26 cellular contexts compared by ENCODE assay signal in the genomic region with DNA sequence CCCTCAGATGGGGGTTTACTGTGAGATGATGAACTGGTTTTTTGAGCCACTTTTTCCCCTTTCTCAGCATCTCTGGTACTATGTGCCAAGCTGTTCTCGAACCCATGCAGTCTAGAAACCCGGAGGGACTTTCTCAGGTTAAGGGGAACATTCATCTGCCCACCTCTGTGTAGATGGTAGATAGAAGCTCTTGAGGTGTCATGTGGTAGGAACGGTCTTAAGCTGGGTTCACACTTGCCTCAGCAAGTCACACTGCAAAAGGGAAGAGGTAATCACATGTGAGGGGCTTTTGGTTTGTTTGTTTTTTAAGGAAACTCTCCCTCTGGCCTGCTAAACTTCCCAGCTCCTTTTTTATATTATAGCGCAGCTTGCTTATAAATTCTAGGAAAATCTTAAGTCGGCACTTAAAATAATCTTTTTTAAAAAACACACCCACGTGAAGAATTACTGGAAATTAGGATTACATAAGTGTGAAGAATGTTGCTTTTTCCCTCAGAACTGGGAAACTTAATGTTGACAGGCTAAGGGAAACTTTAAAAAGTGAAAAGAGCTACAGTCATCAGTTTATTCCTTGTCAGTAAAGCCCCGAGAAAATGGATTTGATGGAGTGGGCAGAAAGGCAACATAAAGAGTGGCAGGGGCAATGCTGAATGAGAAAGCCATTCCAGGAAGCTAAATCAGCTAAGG.
DNase-seq lines count a peak whose midpoint lies in the region; TF ChIP-seq lines count a peak whose summit lies in the region.
"Had no signal": no experiment of that assay in that cellular context is flagged by ENCODE, and none has a peak within 500 bp of the region (broad histone marks: within the 10 kb centered on the region; RNA-seq: fewer than 3 reads in every experiment).

No MANE protein-coding gene starts in this region.

- H4K91ac ChIP-seq in trophoblast cell (ENCODE audit: low read depth, low read length) = peak overlapping the region; percentile 78

- H3K4me2 ChIP-seq in GM23248 (ENCODE audit: unreplicated experiment) (no peak overlapping the region), trophoblast cell (ENCODE audit: low read length) (no peak overlapping the region)

- no peaks in the 10 kb centered on the region for H4K20me1 ChIP-seq in GM23248 (ENCODE audit: insufficient read depth)

- peak overlapping the region; percentile 95 for H2BK120ac ChIP-seq in trophoblast cell (ENCODE audit: insufficient read depth, low read length, poor library complexity)

- H3K4me1 ChIP-seq in GM23248 (ENCODE audit: insufficient read depth) = no peaks in the 10 kb centered on the region
- H3K4me1 ChIP-seq in endodermal cell (ENCODE audit: control insufficient read depth, insufficient read depth, low read length) = peaks cover 14% of the 10 kb centered on the region
- peaks cover 0 to 4% of the 10 kb centered on the region in 2 experiments for H3K4me1 ChIP-seq in trophoblast cell (ENCODE audit: control insufficient read depth in 1 of 2, insufficient read depth in 2 of 2, low read length in 2 of 2)
- H3K4me1 ChIP-seq: body of pancreas, colonic mucosa, esophagus squamous epithelium, gastrocnemius medialis had no signal

- no peaks in the 10 kb centered on the region for H3K79me2 ChIP-seq in GM23248 (ENCODE audit: insufficient read depth)
- H3K79me2 ChIP-seq in trophoblast cell (ENCODE audit: control insufficient read depth, insufficient read depth, low read length, poor library complexity) = no peaks in the 10 kb centered on the region

- H3K27me3 Mint-ChIP-seq in endodermal cell (ENCODE audit: insufficient read depth) = no peaks in the 10 kb centered on the region

- peak overlapping the region; percentile 95 for H2BK12ac ChIP-seq in trophoblast cell (ENCODE audit: low read length)

- peak overlapping the region; percentile 87 for H3K14ac ChIP-seq in trophoblast cell (ENCODE audit: low read length)

- DNase-seq in DMS 273 (lab: John Stamatoyannopoulos, UW; ENCODE audit: unreplicated experiment) = peak; percentile 53
- DNase-seq in DMS 273 treated with DMSO at 0.1 percent for 48 hours (lab: John Stamatoyannopoulos, UW) = no peak
- no peak for DNase-seq in GM23248
- DNase-seq in endodermal cell = no peak
- no peak for DNase-seq in trophoblast cell
- no peak for DNase-seq in NCI-H2196 (lab: John Stamatoyannopoulos, UW; ENCODE audit: unreplicated experiment)
- no peak for DNase-seq in mesenteric fat pad (ENCODE audit: low spot score)
- DNase-seq in SKM-1 (lab: John Stamatoyannopoulos, UW; ENCODE audit: unreplicated experiment) = no peak
- DNase-seq: activated CD4-positive, alpha-beta T cell treated with anti-CD3 and anti-CD28 coated beads for 4 hours; activated CD8-positive, alpha-beta memory T cell treated with anti-CD3 and anti-CD28 coated beads, Interleukin-2, amount 10 ng/mL, durations not matched to agents 7 days and 5 days; activated naive CD8-positive, alpha-beta T cell treated with anti-CD3 and anti-CD28 coated beads, Interleukin-2, amount 10 ng/mL, durations not matched to agents 7 days and 5 days; CD8-positive, alpha-beta T cell; esophagus squamous epithelium; gastrocnemius medialis; GDM1; naive thymus-derived CD4-positive, alpha-beta T cell; NCI-H1105; NK-92 treated with Interleukin-12 subunit alpha and Interleukin-12 subunit beta, amount 100 ng/mL, for 24 hours; stimulated activated naive B cell treated with anti-CD40 and anti-IgM and Interleukin-4, amounts not matched to agents 10 μg/mL and 1 μg/mL and 100 μg/mL, for 72 hours; T-helper 17 cell had no signal

- H3K9me3 Mint-ChIP-seq in endodermal cell = no peaks in the 10 kb centered on the region
- H3K9me3 Mint-ChIP-seq: activated naive CD8-positive, alpha-beta T cell treated with anti-CD3 and anti-CD28 coated beads, Interleukin-2, amount 10 ng/mL, durations not matched to agents 7 days and 5 days; CD8-positive, alpha-beta T cell; memory B cell; naive thymus-derived CD4-positive, alpha-beta T cell; stimulated activated naive B cell treated with anti-CD40 and anti-IgM and Interleukin-4, amounts not matched to agents 10 μg/mL and 1 μg/mL and 100 μg/mL, for 72 hours had no signal

- peak overlapping the region; percentile 76 for H4K8ac ChIP-seq in trophoblast cell (ENCODE audit: low read depth, low read length)

- peak overlapping the region; percentile 79 for H3K18ac ChIP-seq in trophoblast cell (ENCODE audit: low read length)

- H3K9ac ChIP-seq in GM23248 (no peak overlapping the region), endodermal cell (ENCODE audit: extremely low read depth, low read length, poor library complexity, severe bottlenecking) (no peak overlapping the region), trophoblast cell (ENCODE audit: low read length) (no peak overlapping the region)

- in situ Hi-C loops in GM23248 (cut with MboI) = no loop called here

- H3K4ac ChIP-seq in trophoblast cell (ENCODE audit: low read depth, low read length) = peak overlapping the region; percentile 64

- no peaks in the 10 kb centered on the region for H3K9me2 ChIP-seq in GM23248 (ENCODE audit: insufficient read depth)

- H3K4me3 ChIP-seq in GM23248 = no peak overlapping the region
- no peak overlapping the region for H3K4me3 ChIP-seq in endodermal cell (ENCODE audit: low read length)
- no peak overlapping the region for H3K4me3 ChIP-seq in trophoblast cell (ENCODE audit: low read depth, low read length)
- H3K4me3 ChIP-seq: body of pancreas, colonic mucosa, esophagus squamous epithelium, gastrocnemius medialis, thyroid gland had no signal

- H3K36me3 Mint-ChIP-seq in endodermal cell (ENCODE audit: low read depth) = no peaks in the 10 kb centered on the region
- H3K36me3 Mint-ChIP-seq: activated CD8-positive, alpha-beta memory T cell treated with anti-CD3 and anti-CD28 coated beads, Interleukin-2, amount 10 ng/mL, durations not matched to agents 7 days and 5 days; activated naive CD8-positive, alpha-beta T cell treated with anti-CD3 and anti-CD28 coated beads, Interleukin-2, amount 10 ng/mL, durations not matched to agents 7 days and 5 days; CD8-positive, alpha-beta T cell; memory B cell; naive thymus-derived CD4-positive, alpha-beta T cell; stimulated activated naive B cell treated with anti-CD40 and anti-IgM and Interleukin-4, amounts not matched to agents 10 μg/mL and 1 μg/mL and 100 μg/mL, for 72 hours had no signal

- H3K9me3 ChIP-seq in GM23248 (ENCODE audit: low read depth) (no peaks in the 10 kb centered on the region), endodermal cell (ENCODE audit: control insufficient read depth, low read length) (no peaks in the 10 kb centered on the region), trophoblast cell (ENCODE audit: insufficient read depth, low read depth, low read length) (no peaks in the 10 kb centered on the region)
- H3K9me3 ChIP-seq: body of pancreas, colonic mucosa, esophagus squamous epithelium, gastrocnemius medialis, thyroid gland had no signal

- TF ChIP-seq CTCF in endodermal cell (conservative IDR thresholded peaks at IDR 0.05) = no peak

- peaks cover 10% of the 10 kb centered on the region for H3K79me1 ChIP-seq in trophoblast cell (ENCODE audit: low read length)

- no peak overlapping the region for H3K4me3 Mint-ChIP-seq in endodermal cell
- H3K4me3 Mint-ChIP-seq: activated CD8-positive, alpha-beta memory T cell treated with anti-CD3 and anti-CD28 coated beads, Interleukin-2, amount 10 ng/mL, durations not matched to agents 7 days and 5 days; activated naive CD8-positive, alpha-beta T cell treated with anti-CD3 and anti-CD28 coated beads, Interleukin-2, amount 10 ng/mL, durations not matched to agents 7 days and 5 days; CD8-positive, alpha-beta T cell; memory B cell; naive thymus-derived CD4-positive, alpha-beta T cell; stimulated activated naive B cell treated with anti-CD40 and anti-IgM and Interleukin-4, amounts not matched to agents 10 μg/mL and 1 μg/mL and 100 μg/mL, for 72 hours; T-helper 17 cell had no signal

- H3K27ac ChIP-seq in GM23248 (no peak overlapping the region), endodermal cell (ENCODE audit: low read depth, low read length) (peak overlapping the region; percentile 83), trophoblast cell (ENCODE audit: low read depth, low read length) (no peak overlapping the region)
- H3K27ac ChIP-seq: 22Rv1, body of pancreas, colonic mucosa, esophagus squamous epithelium, gastrocnemius medialis, HL-60, thyroid gland had no signal

- no peak overlapping the region for H4K12ac ChIP-seq in trophoblast cell (ENCODE audit: low read depth, low read length)

- H3F3A ChIP-seq in GM23248 (ENCODE audit: insufficient read depth) = no peaks in the 10 kb centered on the region

- no peak overlapping the region for H3K23ac ChIP-seq in trophoblast cell (ENCODE audit: low read length)

- WGBS in GM23248 (ENCODE audit: low coverage in 1 of 2, low lambda C conversion rate in 2 of 2, missing lambda C conversion rate in 2 of 2), 2 experiments = 64 to 67% methylated on average over 7 of the region's 7 CpGs
- 85 to 89% methylated on average over 2 to 7 of the region's 7 CpGs for WGBS in endodermal cell (ENCODE audit: insufficient coverage in 1 of 2, insufficient read length in 1 of 2), 2 experiments
- WGBS in trophoblast cell (ENCODE audit: extremely low coverage, insufficient coverage, insufficient read length) = no CpG with 5 or more reads among the region's 7 CpGs

- H2AK5ac ChIP-seq in trophoblast cell (ENCODE audit: low read length) = peak overlapping the region; percentile 93

- H2BK5ac ChIP-seq in trophoblast cell (ENCODE audit: low read depth, low read length, poor library complexity) = peak overlapping the region; percentile 78

- H2AFZ ChIP-seq in GM23248 = 0 out of 2 replicates have a peak overlapping the region, but pooled peaks have one; percentile 1
- no peak overlapping the region for H2AFZ ChIP-seq in trophoblast cell (ENCODE audit: insufficient read depth, low read length, poor library complexity)

- H3K27me3 ChIP-seq in GM23248 (replicated peaks; ENCODE audit: insufficient read depth) (0 out of 2 replicates have a peak, but pooled peaks cover 6% of the 10 kb centered on the region), endodermal cell (ENCODE audit: control insufficient read depth, insufficient read depth, low read length, poor library complexity, severe bottlenecking) (no peaks in the 10 kb centered on the region), trophoblast cell (ENCODE audit: insufficient read depth, low read length) (no peaks in the 10 kb centered on the region)
- H3K27me3 ChIP-seq: body of pancreas, colonic mucosa, esophagus squamous epithelium, gastrocnemius medialis, thyroid gland had no signal

- peaks cover 30% of the 10 kb centered on the region for H3K4me1 Mint-ChIP-seq in endodermal cell
- H3K4me1 Mint-ChIP-seq: activated CD8-positive, alpha-beta memory T cell treated with anti-CD3 and anti-CD28 coated beads, Interleukin-2, amount 10 ng/mL, durations not matched to agents 7 days and 5 days; activated naive CD8-positive, alpha-beta T cell treated with anti-CD3 and anti-CD28 coated beads, Interleukin-2, amount 10 ng/mL, durations not matched to agents 7 days and 5 days; memory B cell; naive thymus-derived CD4-positive, alpha-beta T cell; stimulated activated naive B cell treated with anti-CD40 and anti-IgM and Interleukin-4, amounts not matched to agents 10 μg/mL and 1 μg/mL and 100 μg/mL, for 72 hours; T-helper 17 cell had no signal

- H3K27ac Mint-ChIP-seq in endodermal cell = peak overlapping the region; percentile 56
- H3K27ac Mint-ChIP-seq: activated CD8-positive, alpha-beta memory T cell treated with anti-CD3 and anti-CD28 coated beads, Interleukin-2, amount 10 ng/mL, durations not matched to agents 7 days and 5 days; activated naive CD8-positive, alpha-beta T cell treated with anti-CD3 and anti-CD28 coated beads, Interleukin-2, amount 10 ng/mL, durations not matched to agents 7 days and 5 days; CD8-positive, alpha-beta T cell; memory B cell; naive thymus-derived CD4-positive, alpha-beta T cell; stimulated activated naive B cell treated with anti-CD40 and anti-IgM and Interleukin-4, amounts not matched to agents 10 μg/mL and 1 μg/mL and 100 μg/mL, for 72 hours; T-helper 17 cell had no signal

- H3K36me3 ChIP-seq in GM23248 (ENCODE audit: low read depth) (no peaks in the 10 kb centered on the region), endodermal cell (ENCODE audit: control insufficient read depth, insufficient read depth, low read length) (no peaks in the 10 kb centered on the region), trophoblast cell (ENCODE audit: control insufficient read depth in 1 of 2, insufficient read depth in 2 of 2, low read length in 2 of 2) (no peaks in the 10 kb centered on the region)
- H3K36me3 ChIP-seq: colonic mucosa, esophagus squamous epithelium, gastrocnemius medialis, thyroid gland had no signal
